ENCODE assay signal across 16 cellular contexts in the genomic region with DNA sequence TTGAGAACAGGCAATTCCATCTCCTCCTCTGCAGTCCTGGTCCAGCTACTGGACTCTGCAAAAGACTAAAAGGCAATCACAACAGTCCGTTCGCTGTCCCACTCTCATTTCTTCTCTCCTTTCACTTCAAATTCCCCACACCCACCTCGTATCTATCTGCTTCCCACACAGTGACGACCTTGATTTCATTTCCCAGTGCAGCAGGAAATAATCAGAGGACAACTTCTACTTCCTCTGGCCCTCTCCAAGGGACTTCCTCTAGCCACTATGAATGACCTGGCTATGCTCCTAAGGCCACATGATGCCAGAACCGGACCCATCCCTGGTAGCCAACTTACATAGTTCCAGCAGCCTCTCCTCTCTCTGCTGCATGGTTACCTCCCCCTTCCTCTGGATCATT. TPM values are rescaled to one million over a fixed set of nuclear protein-coding genes. Genes with fewer than 3 reads are reported as not detected.
A peak's percentile ranks its signal among the peaks of the same experiment; 100 is the strongest.
DNase-seq lines count a peak whose midpoint lies in the region; ATAC-seq and TF ChIP-seq lines count a peak whose summit lies in the region.
"Had no signal": no experiment of that assay in that cellular context is flagged by ENCODE, and none has a peak within 500 bp of the region (broad histone marks: within the 10 kb centered on the region; RNA-seq: fewer than 3 reads in every experiment).

No MANE protein-coding gene starts in this region.

- peaks cover 62 to 79% of the 10 kb centered on the region in 2 experiments for H3K36me3 ChIP-seq in mesenchymal stem cell (ENCODE audit: control insufficient read depth in 1 of 2, insufficient read depth in 2 of 2, low read depth in 1 of 2, low read length in 2 of 2)

- peaks cover 32% of the 10 kb centered on the region for H3K4me1 Mint-ChIP-seq in activated CD4-positive, alpha-beta T cell treated with anti-CD3 and anti-CD28 coated beads for 36 hours

- H3K4me2 ChIP-seq in mesenchymal stem cell (ENCODE audit: low read length, poor library complexity, severe bottlenecking) = no peak overlapping the region
- H3K4me2 ChIP-seq: KMS-11 had no signal

- H3K14ac ChIP-seq in mesenchymal stem cell (ENCODE audit: low read length in 2 of 2) = no peak overlapping the region

- WGBS in mesenchymal stem cell = 92% methylated on average over 5 of the region's 5 CpGs

- H2BK5ac ChIP-seq in mesenchymal stem cell (ENCODE audit: low read depth, low read length, poor library complexity, severe bottlenecking) = no peak overlapping the region

- no peak overlapping the region for H4K8ac ChIP-seq in mesenchymal stem cell (ENCODE audit: low read length)

- H3K36me3 Mint-ChIP-seq in activated CD4-positive, alpha-beta T cell treated with anti-CD3 and anti-CD28 coated beads for 36 hours (ENCODE audit: low read depth) = peaks cover 51% of the 10 kb centered on the region

- no peak for DNase-seq in activated CD4-positive, alpha-beta T cell treated with anti-CD3 and anti-CD28 coated beads for 36 hours
- no peak for DNase-seq in activated CD4-positive, alpha-beta T cell treated with anti-CD3 and anti-CD28 coated beads, Interleukin-2, amount 50 U/mL, for 48 hours
- no peak for DNase-seq in RWPE1 (ENCODE audit: low spot score)
- DNase-seq in dermis blood vessel endothelial cell = peak; percentile 23
- DNase-seq in mesenchymal stem cell = no peak
- no peak for DNase-seq in G401 (ENCODE audit: low spot score)
- no peak for DNase-seq in NCI-H2081 (lab: John Stamatoyannopoulos, UW)
- no peak for DNase-seq in amygdala (lab: John Stamatoyannopoulos, UW)
- DNase-seq: Caco-2, GDM1, head of caudate nucleus, kidney glomerular epithelial cell, NCI-H1105, RPMI8226, thyroid gland had no signal

- H3K9me3 ChIP-seq in mesenchymal stem cell (ENCODE audit: control insufficient read depth, low read length) = no peaks in the 10 kb centered on the region
- H3K9me3 ChIP-seq: Caco-2, thyroid gland had no signal

- no peak overlapping the region for H3K4me3 Mint-ChIP-seq in activated CD4-positive, alpha-beta T cell treated with anti-CD3 and anti-CD28 coated beads for 36 hours

- peak overlapping the region; percentile 43 for H3K27ac Mint-ChIP-seq in activated CD4-positive, alpha-beta T cell treated with anti-CD3 and anti-CD28 coated beads for 36 hours

- peak overlapping the region; percentile 8 for H3K9ac ChIP-seq in mesenchymal stem cell (ENCODE audit: low read length)
- H3K9ac ChIP-seq: KMS-11 had no signal

- TF ChIP-seq CTCF in RWPE1 (conservative IDR thresholded peaks at IDR 0.05; ENCODE audit: low read depth) = no peak

- no peak overlapping the region for H3K4me3 ChIP-seq in mesenchymal stem cell (ENCODE audit: insufficient read depth in 1 of 2, low read depth in 1 of 2, low read length in 2 of 2)
- H3K4me3 ChIP-seq: thyroid gland had no signal

- no peak overlapping the region for H3K4ac ChIP-seq in mesenchymal stem cell (ENCODE audit: low read depth in 1 of 2, low read length in 2 of 2)

- in situ Hi-C loops in G401 (cut with HindIII; ENCODE audit: low sequenced_read_pairs) = no loop called here

- no peaks in the 10 kb centered on the region for H3K27me3 Mint-ChIP-seq in activated CD4-positive, alpha-beta T cell treated with anti-CD3 and anti-CD28 coated beads for 36 hours

- H4K91ac ChIP-seq in mesenchymal stem cell (ENCODE audit: low read length) = no peak overlapping the region

- no peak overlapping the region for H2BK15ac ChIP-seq in mesenchymal stem cell (ENCODE audit: low read depth, poor library complexity, severe bottlenecking)

- H2AFZ ChIP-seq in mesenchymal stem cell (ENCODE audit: low read depth, low read length) = no peak overlapping the region

- POLR2A ChIA-PET in activated CD4-positive, alpha-beta T cell treated with anti-CD3 and anti-CD28 coated beads for 36 hours (lab: Charles Lee) = interaction anchor here (0.7 kb wide), 1 partner anchor 1247 kb away, joined by 5 read pairs; no protein-coding TSS in a partner anchor
- POLR2A ChIA-PET in RWPE1 (lab: Yijun Ruan, JAX; ENCODE audit: low non-redundant PET) = no interaction called here

- H3K27ac ChIP-seq in RWPE1 (peak overlapping the region; percentile 58), mesenchymal stem cell (ENCODE audit: low read length, poor library complexity, severe bottlenecking) (no peak overlapping the region)
- H3K27ac ChIP-seq: KMS-11, thyroid gland had no signal

- no peak overlapping the region for H2AK5ac ChIP-seq in mesenchymal stem cell (ENCODE audit: low read length, severe bottlenecking)

- ATAC-seq in activated CD4-positive, alpha-beta T cell treated with anti-CD3 and anti-CD28 coated beads for 36 hours = no peak

- H3K23ac ChIP-seq in mesenchymal stem cell (ENCODE audit: low read length in 2 of 2) = no peak overlapping the region

- peaks cover 3% of the 10 kb centered on the region for H3K4me1 ChIP-seq in mesenchymal stem cell (ENCODE audit: control insufficient read depth, insufficient read depth, low read depth, low read length)
- H3K4me1 ChIP-seq: Caco-2, thyroid gland had no signal

- intact Hi-C loops in activated CD4-positive, alpha-beta T cell treated with anti-CD3 and anti-CD28 coated beads for 36 hours (cut with DNase I, micrococcal nuclease) = no loop called here

- no peak overlapping the region for H2BK120ac ChIP-seq in mesenchymal stem cell (ENCODE audit: low read depth, low read length)

- H3K79me1 ChIP-seq in mesenchymal stem cell (replicated peaks; ENCODE audit: low read length, poor library complexity, severe bottlenecking) = peaks cover 30% of the 10 kb centered on the region

- H3K27me3 ChIP-seq in mesenchymal stem cell (ENCODE audit: control insufficient read depth in 1 of 2, insufficient read depth in 1 of 2, low read length in 2 of 2) = no peaks in the 10 kb centered on the region
- H3K27me3 ChIP-seq: thyroid gland had no signal

- no peaks in the 10 kb centered on the region for H3K9me3 Mint-ChIP-seq in activated CD4-positive, alpha-beta T cell treated with anti-CD3 and anti-CD28 coated beads for 36 hours (ENCODE audit: low read depth)

- H3K18ac ChIP-seq in mesenchymal stem cell (ENCODE audit: low read depth in 1 of 2, low read length in 2 of 2) = no peak overlapping the region

- CTCF ChIA-PET in activated CD4-positive, alpha-beta T cell treated with anti-CD3 and anti-CD28 coated beads for 36 hours (lab: Charles Lee) = no interaction called here
- CTCF ChIA-PET in RWPE1 (lab: Yijun Ruan, JAX) = no interaction called here

- H2BK12ac ChIP-seq in mesenchymal stem cell (ENCODE audit: low read length in 2 of 2) = no peak overlapping the region

RNA-seq across cellular contexts. Expression of a gene that starts 8.0 kb away (rescaled TPM):
- 10 to 100 TPM; 37.4 to 44.7 TPM for total RNA-seq in activated CD4-positive, alpha-beta T cell treated with anti-CD3 and anti-CD28 coated beads for 36 hours
- 27.1 and 30.6 TPM in 2 replicates for total RNA-seq in dermis blood vessel endothelial cell
- 7.3 TPM for polyA plus RNA-seq in mesenchymal stem cell (2013, experiment 1 of 2)
- 7.3 TPM for polyA plus RNA-seq in mesenchymal stem cell (2013, experiment 2 of 2)
- total RNA-seq in G401 (2014; rRNA removed; shearing (Covaris generic)) = 26.1 and 33.9 TPM in 2 replicates

RNA-seq across cellular contexts. Expression of a gene that starts 8.8 kb away (rescaled TPM):
- total RNA-seq in activated CD4-positive, alpha-beta T cell treated with anti-CD3 and anti-CD28 coated beads for 36 hours = under 1 TPM in 1 of 2 experiments, not detected in 1; 0.07 TPM
- under 0.01 TPM in 1 of 2 replicates, not detected in the other for total RNA-seq in dermis blood vessel endothelial cell
- not detected for polyA plus RNA-seq in mesenchymal stem cell (2013, experiment 1 of 2)
- not detected for polyA plus RNA-seq in mesenchymal stem cell (2013, experiment 2 of 2)
- total RNA-seq in G401 (2014; rRNA removed; shearing (Covaris generic)) = not detected in 2 replicates
- total RNA-seq: Caco-2, thyroid gland had no signal

RNA-seq across cellular contexts. Expression of a gene that starts 33.5 kb away (rescaled TPM):
- total RNA-seq in activated CD4-positive, alpha-beta T cell treated with anti-CD3 and anti-CD28 coated beads for 36 hours = 10 to 100 TPM; 23.2 to 26.0 TPM
- 12.0 and 22.5 TPM in 2 replicates for total RNA-seq in dermis blood vessel endothelial cell
- polyA plus RNA-seq in mesenchymal stem cell (2013, experiment 1 of 2) = 12.8 TPM
- 11.6 TPM for polyA plus RNA-seq in mesenchymal stem cell (2013, experiment 2 of 2)
- 24.1 and 27.7 TPM in 2 replicates for total RNA-seq in G401 (2014; rRNA removed; shearing (Covaris generic))

RNA-seq across cellular contexts. Expression of a gene that starts 54.9 kb away (rescaled TPM):
- 1 to 10 TPM in 1 of 2 experiments, under 1 TPM in 1; 0.76 to 1.1 TPM for total RNA-seq in activated CD4-positive, alpha-beta T cell treated with anti-CD3 and anti-CD28 coated beads for 36 hours
- 36.9 and 50.9 TPM in 2 replicates for total RNA-seq in dermis blood vessel endothelial cell
- 6.5 TPM for polyA plus RNA-seq in mesenchymal stem cell (2013, experiment 1 of 2)
- 6.7 TPM for polyA plus RNA-seq in mesenchymal stem cell (2013, experiment 2 of 2)
- total RNA-seq in G401 (2014; rRNA removed; shearing (Covaris generic)) = 8.2 and 8.6 TPM in 2 replicates

RNA-seq across cellular contexts. Expression of a gene that starts 56.3 kb away (rescaled TPM):
- 10 to 100 TPM; 12.4 to 15.7 TPM for total RNA-seq in activated CD4-positive, alpha-beta T cell treated with anti-CD3 and anti-CD28 coated beads for 36 hours
- total RNA-seq in dermis blood vessel endothelial cell = 25.9 and 31.7 TPM in 2 replicates
- polyA plus RNA-seq in mesenchymal stem cell (2013, experiment 1 of 2) = 10.4 TPM
- 10.7 TPM for polyA plus RNA-seq in mesenchymal stem cell (2013, experiment 2 of 2)
- 39.6 and 44.3 TPM in 2 replicates for total RNA-seq in G401 (2014; rRNA removed; shearing (Covaris generic))
